33 cellular contexts compared by ENCODE assay signal in genomic region chr14:89891055-89891454, GRCh38.
"Had no signal": no experiment of that assay in that cellular context is flagged by ENCODE, and none has a peak within 500 bp of the region (broad histone marks: within the 10 kb centered on the region; RNA-seq: fewer than 3 reads in every experiment).

No MANE protein-coding gene starts in this region.

- H3K27me3 ChIP-seq: body of pancreas, brain microvascular endothelial cell, breast epithelium had no signal

- FAIRE-seq: astrocyte, TTC549 had no signal

- H3K9me3 ChIP-seq: body of pancreas, breast epithelium had no signal

- DNase-seq: activated B cell treated with CpG ODN at 0.5 μM for 24 hours; activated CD4-positive, alpha-beta memory T cell treated with anti-CD3 and anti-CD28 coated beads for 36 hours; activated CD4-positive, alpha-beta T cell treated with anti-CD3 and anti-CD28 coated beads for 4 hours; activated CD4-positive, alpha-beta T cell treated with anti-CD3 and anti-CD28 coated beads, Interleukin-2, amount 10 ng/mL, durations not matched to agents 24 days and 14 days; activated CD4-positive, alpha-beta T cell treated with anti-CD3 and anti-CD28 coated beads, Interleukin-2, amount 50 U/mL, for 1 hour; activated CD4-positive, alpha-beta T cell treated with anti-CD3 and anti-CD28 coated beads, Interleukin-2, amount 50 U/mL, for 4 hours; activated CD4-positive, CD25-positive, alpha-beta regulatory T cell treated with anti-CD3 and anti-CD28 coated beads, Interleukin-2, amount 50 U/mL, for 72 hours; activated CD8-positive, alpha-beta memory T cell treated with anti-CD3 and anti-CD28 coated beads, Interleukin-2, amount 50 U/mL, for 4 hours; activated CD8-positive, alpha-beta T cell treated with anti-CD3 and anti-CD28 coated beads for 36 hours; activated effector memory CD4-positive, alpha-beta T cell treated with anti-CD3 and anti-CD28 coated beads, Interleukin-2, amount 50 U/mL, for 16 hours; activated gamma-delta T cell treated with Interleukin-2 at 50 U/mL for 16 hours; activated naive CD4-positive, alpha-beta T cell; activated naive CD4-positive, alpha-beta T cell treated with anti-CD3 and anti-CD28 coated beads for 36 hours; activated naive CD4-positive, alpha-beta T cell treated with anti-CD3 and anti-CD28 coated beads, Interleukin-2, amount 50 U/mL, for 16 hours; activated naive CD8-positive, alpha-beta T cell treated with anti-CD3 and anti-CD28 coated beads for 36 hours; activated T-cell treated with anti-CD3 and anti-CD28 coated beads for 4 hours; activated T-cell treated with anti-CD3 and anti-CD28 coated beads, Interleukin-2, amount 50 U/mL, for 1 hour; activated T-cell treated with anti-CD3 and anti-CD28 coated beads, Interleukin-2, amount 50 U/mL, for 4 hours; activated T-cell treated with anti-CD3 and anti-CD28 coated beads, Interleukin-2, amount 50 U/mL, for 72 hours; amygdala; aorta; body of pancreas; brain microvascular endothelial cell; central memory CD4-positive, alpha-beta T cell; T-helper 1 cell; T-helper 2 cell; T-helper 9 cell had no signal

- ATAC-seq: activated CD8-positive, alpha-beta T cell treated with anti-CD3 and anti-CD28 coated beads for 36 hours; activated naive CD4-positive, alpha-beta T cell treated with anti-CD3 and anti-CD28 coated beads, Interleukin-2, amount 50 U/mL, for 72 hours; activated T-cell treated with anti-CD3 and anti-CD28 coated beads, Interleukin-2, amount 50 U/mL, for 4 hours; activated T-cell treated with anti-CD3 and anti-CD28 coated beads, Interleukin-2, amount 50 U/mL, for 72 hours; activated T-helper 17 cell treated with anti-CD3 and anti-CD28 coated beads, Interleukin-2, amount 50 U/mL, for 72 hours; body of pancreas had no signal

- H3K36me3 ChIP-seq: brain microvascular endothelial cell, breast epithelium had no signal

- H3K27ac ChIP-seq: body of pancreas, brain microvascular endothelial cell, breast epithelium, VCaP had no signal

- H3K4me3 ChIP-seq: body of pancreas, breast epithelium had no signal

- H3K4me1 ChIP-seq: body of pancreas, breast epithelium had no signal
